ENCODE assay signal across 14 cellular contexts in the genomic region with DNA sequence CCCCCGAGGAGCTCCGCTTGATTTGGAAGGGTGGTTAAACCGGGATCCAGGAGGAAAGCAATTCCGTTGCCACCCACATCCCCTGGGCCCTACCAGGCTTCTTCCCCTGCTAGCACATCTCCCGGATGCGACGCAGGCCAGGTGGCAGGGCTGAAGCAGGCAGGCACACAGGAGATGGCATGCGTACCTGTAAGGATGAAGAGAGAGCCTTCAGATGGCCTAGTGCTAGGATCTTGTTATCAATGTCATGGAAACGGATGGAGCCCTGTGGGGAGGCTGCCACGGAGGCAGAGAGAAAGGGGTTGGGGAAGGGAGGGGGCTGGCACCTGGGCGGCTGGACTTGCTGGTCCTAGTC. TPM values are rescaled to one million over a fixed set of nuclear protein-coding genes. Genes with fewer than 3 reads are reported as not detected.
"Had no signal": no experiment of that assay in that cellular context is flagged by ENCODE, and none has a peak within 500 bp of the region (broad histone marks: within the 10 kb centered on the region; RNA-seq: fewer than 3 reads in every experiment).

No MANE protein-coding gene starts in this region.

- H3K27ac ChIP-seq: body of pancreas, gastroesophageal sphincter, hepatocyte, lower lobe of right lung, neutrophil, thyroid gland, vagina had no signal

- H3K4me2 ChIP-seq: hepatocyte had no signal

- ATAC-seq: body of pancreas; effector memory CD8-positive, alpha-beta T cell; gastroesophageal sphincter; lower lobe of right lung had no signal

- H3K4me3 ChIP-seq: body of pancreas, hepatocyte, lower lobe of right lung, thyroid gland, vagina had no signal

- DNase-seq: activated effector memory CD4-positive, alpha-beta T cell treated with Interleukin-2 at 50 U/mL for 16 hours; activated T-cell treated with anti-CD3 and anti-CD28 coated beads for 4 hours; effector memory CD8-positive, alpha-beta T cell; lower lobe of right lung; thyroid gland had no signal

- H3K36me3 ChIP-seq: gastroesophageal sphincter, lower lobe of right lung, neutrophil, thyroid gland, vagina had no signal

- H3K9me3 ChIP-seq: body of pancreas, gastroesophageal sphincter, lower lobe of right lung, neutrophil, thyroid gland, vagina had no signal

RNA-seq across cellular contexts. Expression of a gene that starts 8.5 kb away (rescaled TPM):
- total RNA-seq: activated CD4-positive, alpha-beta T cell treated with anti-CD3 and anti-CD28 coated beads, Interleukin-2, amount 10 ng/mL, durations not matched to agents 24 days and 14 days; body of pancreas; epithelial cell of proximal tubule; hepatocyte; lower lobe of right lung; mesothelial cell of epicardium; myocyte; vagina had no signal
